ENCODE assay signal across 37 cellular contexts in genomic region chr18:25713104-25713503, GRCh38.
"Had no signal": no experiment of that assay in that cellular context is flagged by ENCODE, and none has a peak within 500 bp of the region (broad histone marks: within the 10 kb centered on the region; RNA-seq: fewer than 3 reads in every experiment).

No MANE protein-coding gene starts in this region.

- H3K36me3 Mint-ChIP-seq: activated CD8-positive, alpha-beta memory T cell treated with anti-CD3 and anti-CD28 coated beads, Interleukin-2, amount 10 ng/mL, durations not matched to agents 7 days and 5 days; activated naive CD4-positive, alpha-beta T cell treated with anti-CD3 and anti-CD28 coated beads, Interleukin-2, amount 10 ng/mL, durations not matched to agents 7 days and 5 days; activated naive CD4-positive, alpha-beta T cell treated with anti-CD3 and anti-CD28 coated beads, Interleukin-2, amount 50 U/mL, for 24 hours; activated naive CD8-positive, alpha-beta T cell; activated naive CD8-positive, alpha-beta T cell treated with anti-CD3 and anti-CD28 coated beads, Interleukin-2, amount 10 ng/mL, durations not matched to agents 7 days and 5 days; brain had no signal

- H3K4me3 Mint-ChIP-seq: activated B cell treated with CpG ODN at 0.5 μM for 24 hours; activated CD4-positive, alpha-beta memory T cell treated with anti-CD3 and anti-CD28 coated beads, Interleukin-2, amount 10 ng/mL, durations not matched to agents 7 days and 5 days; activated CD4-positive, alpha-beta T cell treated with anti-CD3 and anti-CD28 coated beads, Interleukin-2, amount 10 ng/mL, durations not matched to agents 24 days and 14 days; activated CD8-positive, alpha-beta memory T cell treated with anti-CD3 and anti-CD28 coated beads, Interleukin-2, amount 10 ng/mL, durations not matched to agents 7 days and 5 days; activated CD8-positive, alpha-beta T cell treated with anti-CD3 and anti-CD28 coated beads, Interleukin-2, amount 10 ng/mL, durations not matched to agents 7 days and 5 days; activated naive CD4-positive, alpha-beta T cell treated with anti-CD3 and anti-CD28 coated beads, Interleukin-2, amount 10 ng/mL, durations not matched to agents 7 days and 5 days; activated naive CD4-positive, alpha-beta T cell treated with anti-CD3 and anti-CD28 coated beads, Interleukin-2, amount 50 U/mL, for 24 hours; activated naive CD8-positive, alpha-beta T cell; activated naive CD8-positive, alpha-beta T cell treated with anti-CD3 and anti-CD28 coated beads, Interleukin-2, amount 10 ng/mL, durations not matched to agents 7 days and 5 days; activated naive CD8-positive, alpha-beta T cell treated with anti-CD3 and anti-CD28 coated beads, Interleukin-2, amount 50 U/mL, for 24 hours; activated T-cell treated with anti-CD3 and anti-CD28 coated beads, Interleukin-2, amount 50 U/mL, for 24 hours; brain; central memory CD8-positive, alpha-beta T cell; T-helper 1 cell treated with Interleukin-12 subunit alpha and Interleukin-12 subunit beta and Interleukin-4 antibody, amounts not matched to agents 30 μg/mL and 1 μg/mL, for 36 hours; T-helper 2 cell treated with Interferon-gamma antibody and Interleukin-4, amounts not matched to agents 5 μg/mL and 100 μg/mL, for 36 hours had no signal

- H3K36me3 ChIP-seq: ascending aorta, cardiac muscle cell had no signal

- H3K4me1 Mint-ChIP-seq: activated B cell treated with CpG ODN at 0.5 μM for 24 hours; activated CD4-positive, alpha-beta memory T cell treated with anti-CD3 and anti-CD28 coated beads, Interleukin-2, amount 10 ng/mL, durations not matched to agents 7 days and 5 days; activated CD4-positive, alpha-beta T cell treated with anti-CD3 and anti-CD28 coated beads, Interleukin-2, amount 10 ng/mL, durations not matched to agents 24 days and 14 days; activated CD8-positive, alpha-beta memory T cell treated with anti-CD3 and anti-CD28 coated beads, Interleukin-2, amount 10 ng/mL, durations not matched to agents 7 days and 5 days; activated naive CD4-positive, alpha-beta T cell treated with anti-CD3 and anti-CD28 coated beads, Interleukin-2, amount 10 ng/mL, durations not matched to agents 7 days and 5 days; activated naive CD4-positive, alpha-beta T cell treated with anti-CD3 and anti-CD28 coated beads, Interleukin-2, amount 50 U/mL, for 24 hours; activated naive CD8-positive, alpha-beta T cell treated with anti-CD3 and anti-CD28 coated beads, Interleukin-2, amount 10 ng/mL, durations not matched to agents 7 days and 5 days; activated naive CD8-positive, alpha-beta T cell treated with anti-CD3 and anti-CD28 coated beads, Interleukin-2, amount 50 U/mL, for 24 hours; brain; central memory CD8-positive, alpha-beta T cell had no signal

- DNase-seq: activated B cell treated with CpG ODN at 0.5 μM for 24 hours; activated CD4-positive, alpha-beta memory T cell treated with anti-CD3 and anti-CD28 coated beads, Interleukin-2, amount 10 ng/mL, durations not matched to agents 7 days and 5 days; activated CD4-positive, alpha-beta T cell treated with anti-CD3 and anti-CD28 coated beads for 4 hours; activated CD4-positive, alpha-beta T cell treated with anti-CD3 and anti-CD28 coated beads, Interleukin-2, amount 10 ng/mL, durations not matched to agents 24 days and 14 days; activated CD4-positive, alpha-beta T cell treated with anti-CD3 and anti-CD28 coated beads, Interleukin-2, amount 50 U/mL, for 1 hour; activated CD4-positive, alpha-beta T cell treated with anti-CD3 and anti-CD28 coated beads, Interleukin-2, amount 50 U/mL, for 4 hours; activated CD4-positive, CD25-positive, alpha-beta regulatory T cell treated with anti-CD3 and anti-CD28 coated beads, Interleukin-2, amount 50 U/mL, for 72 hours; activated CD8-positive, alpha-beta memory T cell treated with anti-CD3 and anti-CD28 coated beads for 24 hours; activated CD8-positive, alpha-beta memory T cell treated with anti-CD3 and anti-CD28 coated beads, Interleukin-2, amount 10 ng/mL, durations not matched to agents 7 days and 5 days; activated CD8-positive, alpha-beta memory T cell treated with anti-CD3 and anti-CD28 coated beads, Interleukin-2, amount 50 U/mL, for 48 hours; activated CD8-positive, alpha-beta T cell treated with anti-CD3 and anti-CD28 coated beads, Interleukin-2, amount 10 ng/mL, durations not matched to agents 7 days and 5 days; activated effector memory CD4-positive, alpha-beta T cell treated with Interleukin-2 at 50 U/mL for 16 hours; activated gamma-delta T cell; activated naive CD4-positive, alpha-beta T cell treated with anti-CD3 and anti-CD28 coated beads, Interleukin-2, amount 10 ng/mL, durations not matched to agents 7 days and 5 days; activated naive CD4-positive, alpha-beta T cell treated with Interleukin-2 at 50 U/mL for 16 hours; activated naive CD8-positive, alpha-beta T cell treated with anti-CD3 and anti-CD28 coated beads, Interleukin-2, amount 10 ng/mL, durations not matched to agents 7 days and 5 days; activated naive CD8-positive, alpha-beta T cell treated with anti-CD3 and anti-CD28 coated beads, Interleukin-2, amount 50 U/mL, for 24 hours; activated T-cell treated with anti-CD3 and anti-CD28 coated beads, Interleukin-2, amount 50 U/mL, for 24 hours; activated T-cell treated with anti-CD3 and anti-CD28 coated beads, Interleukin-2, amount 50 U/mL, for 48 hours; amygdala; anterior cingulate cortex; caudate nucleus; cerebellar nuclear complex; T-helper 2 cell; T-helper 9 cell had no signal

- H3K9me3 Mint-ChIP-seq: activated naive CD4-positive, alpha-beta T cell treated with anti-CD3 and anti-CD28 coated beads, Interleukin-2, amount 50 U/mL, for 24 hours; activated T-cell treated with anti-CD3 and anti-CD28 coated beads, Interleukin-2, amount 50 U/mL, for 24 hours; T-helper 1 cell treated with Interleukin-12 subunit alpha and Interleukin-12 subunit beta and Interleukin-4 antibody, amounts not matched to agents 30 μg/mL and 1 μg/mL, for 36 hours had no signal

- H3K27me3 ChIP-seq: ascending aorta, cardiac muscle cell had no signal

- FAIRE-seq: bronchial epithelial cell, TTC549 had no signal

- H3K4me3 ChIP-seq: ascending aorta, cardiac muscle cell had no signal

- H3K4me1 ChIP-seq: ascending aorta had no signal

- H3K27ac Mint-ChIP-seq: activated B cell treated with CpG ODN at 0.5 μM for 24 hours; activated CD4-positive, alpha-beta memory T cell treated with anti-CD3 and anti-CD28 coated beads, Interleukin-2, amount 10 ng/mL, durations not matched to agents 7 days and 5 days; activated CD4-positive, alpha-beta T cell treated with anti-CD3 and anti-CD28 coated beads, Interleukin-2, amount 10 ng/mL, durations not matched to agents 24 days and 14 days; activated CD8-positive, alpha-beta memory T cell treated with anti-CD3 and anti-CD28 coated beads, Interleukin-2, amount 10 ng/mL, durations not matched to agents 7 days and 5 days; activated CD8-positive, alpha-beta T cell treated with anti-CD3 and anti-CD28 coated beads, Interleukin-2, amount 10 ng/mL, durations not matched to agents 7 days and 5 days; activated naive CD4-positive, alpha-beta T cell treated with anti-CD3 and anti-CD28 coated beads, Interleukin-2, amount 10 ng/mL, durations not matched to agents 7 days and 5 days; activated naive CD4-positive, alpha-beta T cell treated with anti-CD3 and anti-CD28 coated beads, Interleukin-2, amount 50 U/mL, for 24 hours; activated naive CD8-positive, alpha-beta T cell; activated naive CD8-positive, alpha-beta T cell treated with anti-CD3 and anti-CD28 coated beads, Interleukin-2, amount 10 ng/mL, durations not matched to agents 7 days and 5 days; activated naive CD8-positive, alpha-beta T cell treated with anti-CD3 and anti-CD28 coated beads, Interleukin-2, amount 50 U/mL, for 24 hours; activated T-cell treated with anti-CD3 and anti-CD28 coated beads, Interleukin-2, amount 50 U/mL, for 24 hours; activated T-helper 2 cell treated with anti-CD3 and anti-CD28 coated beads, Interferon-gamma antibody, Interleukin-2, Interleukin-4, amounts not matched to agents 10 μg/mL and 5 μg/mL and 100 μg/mL, durations not matched to agents 14 hours and 24 hours and 36 hours; brain; T-helper 1 cell treated with Interleukin-12 subunit alpha and Interleukin-12 subunit beta and Interleukin-4 antibody, amounts not matched to agents 30 μg/mL and 1 μg/mL, for 36 hours; T-helper 2 cell treated with Interferon-gamma antibody and Interleukin-4, amounts not matched to agents 5 μg/mL and 100 μg/mL, for 36 hours had no signal

- ATAC-seq: activated CD8-positive, alpha-beta memory T cell treated with anti-CD3 and anti-CD28 coated beads, Interleukin-2, amount 10 ng/mL, durations not matched to agents 7 days and 5 days; activated CD8-positive, alpha-beta T cell treated with anti-CD3 and anti-CD28 coated beads, Interleukin-2, amount 10 ng/mL, durations not matched to agents 7 days and 5 days; activated naive CD8-positive, alpha-beta T cell treated with anti-CD3 and anti-CD28 coated beads, Interleukin-2, amount 50 U/mL, for 24 hours had no signal

- H3K27ac ChIP-seq: ascending aorta, cardiac muscle cell, VCaP had no signal

- H3K27me3 Mint-ChIP-seq: activated B cell treated with CpG ODN at 0.5 μM for 24 hours; activated CD4-positive, alpha-beta memory T cell treated with anti-CD3 and anti-CD28 coated beads, Interleukin-2, amount 10 ng/mL, durations not matched to agents 7 days and 5 days; activated CD4-positive, alpha-beta T cell treated with anti-CD3 and anti-CD28 coated beads, Interleukin-2, amount 10 ng/mL, durations not matched to agents 24 days and 14 days; activated CD8-positive, alpha-beta memory T cell treated with anti-CD3 and anti-CD28 coated beads, Interleukin-2, amount 10 ng/mL, durations not matched to agents 7 days and 5 days had no signal
